In genomic region chr10:78302989-78303854, GRCh38 we compare ENCODE assay signal across 8 cellular contexts.
DNase-seq lines count a peak whose midpoint lies in the region; ATAC-seq and TF ChIP-seq lines count a peak whose summit lies in the region.

No MANE protein-coding gene starts in this region.

- ATAC-seq in GM21390 (IDR thresholded peaks at IDR 0.05; ENCODE audit: unreplicated experiment): peak; percentile 80

- H3K27ac Mint-ChIP-seq in endothelial cell (ENCODE audit: unreplicated experiment): peak overlapping the region; percentile 76

- no peaks in the 10 kb centered on the region for H3K9me3 Mint-ChIP-seq in endothelial cell (ENCODE audit: unreplicated experiment)

- no peaks in the 10 kb centered on the region for H3K9me3 ChIP-seq in mononuclear cell (ENCODE audit: low read depth, low read length)

- peak; percentile 81 for TF ChIP-seq CTCF in endothelial cell (IDR thresholded peaks at IDR 0.05; ENCODE audit: unreplicated experiment)

- H3K27me3 ChIP-seq in mononuclear cell (ENCODE audit: insufficient read depth, low read length): no peaks in the 10 kb centered on the region

- peaks cover 9% of the 10 kb centered on the region for H3K27me3 Mint-ChIP-seq in endothelial cell (ENCODE audit: unreplicated experiment)

- H3K4me1 Mint-ChIP-seq in endothelial cell (ENCODE audit: unreplicated experiment): peaks cover 5% of the 10 kb centered on the region

- no peaks in the 10 kb centered on the region for H3K36me3 Mint-ChIP-seq in endothelial cell (ENCODE audit: low read depth, unreplicated experiment)

- peak overlapping the region; percentile 56 for H3K4me3 ChIP-seq in mononuclear cell (ENCODE audit: low read length)

- H3K4me1 ChIP-seq in mononuclear cell (ENCODE audit: insufficient read depth, low read length): peaks cover 46% of the 10 kb centered on the region

- DNase-seq in D341Med (ENCODE audit: low spot score): peak; percentile 94
- DNase-seq in HUDEP-2 (lab: John Stamatoyannopoulos, UW; ENCODE audit: unreplicated experiment in 76 of 76): peak in 74 of 76 experiments; percentile 52 to 97 (median 90)
- peak; percentile 94 for DNase-seq in NOMO-1 treated with DMSO at 0.1 percent for 48 hours (lab: John Stamatoyannopoulos, UW; ENCODE audit: unreplicated experiment)
- DNase-seq in activated CD8-positive, alpha-beta memory T cell treated with anti-CD3 and anti-CD28 coated beads, Interleukin-2, amount 50 U/mL, for 1 hour (ENCODE audit: extremely low read depth): peak; percentile 70
- peak; percentile 100 for DNase-seq in endothelial cell (ENCODE audit: low spot score)
- DNase-seq in stimulated activated CD8-positive, alpha-beta memory T cell treated with anti-CD3 and anti-CD28 coated beads, Interleukin-2, amount 100 ng/mL, for 48 hours (ENCODE audit: low read depth in 2 of 2): peak; percentile 93 to 96

- peak overlapping the region; percentile 89 for H3K4me3 Mint-ChIP-seq in endothelial cell (ENCODE audit: unreplicated experiment)

Comparison
In these comparisons a context has a peak if more than half of its experiments do, and no peak if none do; other contexts are left out.
1. Peak in every context shown above with its lines: DNase-seq, ATAC-seq and H3K4me3 ChIP-seq.